14 cellular contexts compared by ENCODE assay signal in the genomic region with DNA sequence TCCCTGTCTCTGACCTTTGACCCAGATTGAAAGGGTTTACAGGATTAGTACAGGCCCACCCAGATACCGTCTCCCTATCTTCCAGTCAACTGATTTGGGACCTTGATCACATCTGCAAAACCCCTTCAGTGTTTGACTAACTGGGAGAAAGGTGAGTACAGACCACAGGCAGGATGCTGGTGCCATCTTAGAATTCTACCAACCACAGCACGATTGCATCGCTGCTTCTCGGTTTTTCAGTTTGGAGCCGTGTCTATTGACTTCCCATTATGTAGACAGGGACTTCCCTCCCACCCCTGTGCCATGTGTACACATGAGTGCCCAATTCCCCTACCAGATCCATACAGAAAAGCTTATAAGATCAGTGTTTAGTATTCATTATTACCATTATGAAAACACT.
"Had no signal": no experiment of that assay in that cellular context is flagged by ENCODE, and none has a peak within 500 bp of the region (broad histone marks: within the 10 kb centered on the region; RNA-seq: fewer than 3 reads in every experiment).

No MANE protein-coding gene starts in this region.

- H3K36me3 Mint-ChIP-seq: brain, T-cell had no signal

- H3K27ac Mint-ChIP-seq: activated naive CD4-positive, alpha-beta T cell treated with anti-CD3 and anti-CD28 coated beads, Interleukin-2, amount 50 U/mL, for 24 hours; brain; nephron; T-cell had no signal

- DNase-seq: activated CD4-positive, CD25-positive, alpha-beta regulatory T cell; activated effector memory CD4-positive, alpha-beta T cell treated with Interleukin-2 at 50 U/mL for 16 hours; activated T-cell treated with anti-CD3 and anti-CD28 coated beads, Interleukin-2, amount 50 U/mL, for 1 hour; amygdala; cerebellar nuclear complex; dermis blood vessel endothelial cell; left ventricle myocardium superior; mesenchymal stem cell; stimulated activated CD4-positive, alpha-beta T cell treated with anti-CD3 and anti-CD28 coated beads, Interleukin-4, amount 100 ng/mL, for 24 hours; T-cell had no signal

- H3K36me3 ChIP-seq: tibial nerve had no signal

- H3K4me3 Mint-ChIP-seq: activated naive CD4-positive, alpha-beta T cell treated with anti-CD3 and anti-CD28 coated beads, Interleukin-2, amount 50 U/mL, for 24 hours; brain; nephron; T-cell had no signal

- H3K9me3 ChIP-seq: tibial nerve had no signal

- H3K27ac ChIP-seq: tibial nerve had no signal

- ATAC-seq: left ventricle myocardium superior, T-cell had no signal

- H3K27me3 ChIP-seq: tibial nerve had no signal

- H3K4me3 ChIP-seq: tibial nerve had no signal

- H3K9me3 Mint-ChIP-seq: activated naive CD4-positive, alpha-beta T cell treated with anti-CD3 and anti-CD28 coated beads, Interleukin-2, amount 50 U/mL, for 24 hours; nephron; T-cell had no signal
